Comparison of ENCODE assay signal across 8 cellular contexts in genomic region chr20:63708301-63709148, GRCh38. TPM values are rescaled to one million over a fixed set of nuclear protein-coding genes. Genes with fewer than 3 reads are reported as not detected.
A peak's percentile ranks its signal among the peaks of the same experiment; 100 is the strongest.
DNase-seq lines count a peak whose midpoint lies in the region; ATAC-seq and TF ChIP-seq lines count a peak whose summit lies in the region.

No MANE protein-coding gene starts in this region.

- TF ChIP-seq CTCF in progenitor cell of endocrine pancreas (IDR thresholded peaks at IDR 0.05; ENCODE audit: unreplicated experiment): no peak

- ATAC-seq in HG03039 (IDR thresholded peaks at IDR 0.05; ENCODE audit: unreplicated experiment) (peak; percentile 3), Right ventricle myocardium superior (ENCODE audit: poor library complexity) (no peak), GM18873 (IDR thresholded peaks at IDR 0.05; ENCODE audit: low FRiP score, unreplicated experiment) (no peak)
- ATAC-seq in activated CD8-positive, alpha-beta memory T cell treated with anti-CD3 and anti-CD28 coated beads, Interleukin-2, amount 10 ng/mL, durations not matched to agents 7 days and 5 days: peak; percentile 14

- intact Hi-C loops in Right ventricle myocardium superior (cut with DNase I): no loop called here

- CTCF ChIA-PET in activated CD8-positive, alpha-beta memory T cell treated with anti-CD3 and anti-CD28 coated beads, Interleukin-2, amount 10 ng/mL, durations not matched to agents 7 days and 5 days (lab: Charles Lee): interaction anchor here (0.8 to 3.9 kb wide), 17 partner anchors 11 to 349 kb away, joined by 3 to 31 read pairs (median 7); partner anchors contain the start of genes GMEB2, LIME1, PRPF6 and SAMD10

- H3K36me3 Mint-ChIP-seq in activated CD8-positive, alpha-beta memory T cell treated with anti-CD3 and anti-CD28 coated beads, Interleukin-2, amount 10 ng/mL, durations not matched to agents 7 days and 5 days: peaks cover 54% of the 10 kb centered on the region
- peaks cover 30% of the 10 kb centered on the region for H3K36me3 Mint-ChIP-seq in progenitor cell of endocrine pancreas (ENCODE audit: insufficient read depth)

- peaks cover 54% of the 10 kb centered on the region for H3K4me1 Mint-ChIP-seq in activated CD8-positive, alpha-beta memory T cell treated with anti-CD3 and anti-CD28 coated beads, Interleukin-2, amount 10 ng/mL, durations not matched to agents 7 days and 5 days
- peaks cover 11% of the 10 kb centered on the region for H3K4me1 Mint-ChIP-seq in progenitor cell of endocrine pancreas (ENCODE audit: low read depth)

- DNase-seq in DMS 273 (lab: John Stamatoyannopoulos, UW; ENCODE audit: unreplicated experiment): peak; percentile 59
- DNase-seq in DMS 273 treated with DMSO at 0.1 percent for 48 hours (lab: John Stamatoyannopoulos, UW): no peak
- peak; percentile 43 for DNase-seq in activated CD8-positive, alpha-beta memory T cell treated with anti-CD3 and anti-CD28 coated beads, Interleukin-2, amount 10 ng/mL, durations not matched to agents 7 days and 5 days
- peak; percentile 43 for DNase-seq in Right ventricle myocardium superior
- no peak for DNase-seq in progenitor cell of endocrine pancreas (ENCODE audit: low spot score, unreplicated experiment)
- DNase-seq in NCI-H1694 treated with DMSO at 0.1 percent for 48 hours (lab: John Stamatoyannopoulos, UW): no peak

- H3K27me3 Mint-ChIP-seq in activated CD8-positive, alpha-beta memory T cell treated with anti-CD3 and anti-CD28 coated beads, Interleukin-2, amount 10 ng/mL, durations not matched to agents 7 days and 5 days: no peaks in the 10 kb centered on the region
- H3K27me3 Mint-ChIP-seq in progenitor cell of endocrine pancreas: no peaks in the 10 kb centered on the region

- peak overlapping the region; percentile 77 for H3K27ac Mint-ChIP-seq in activated CD8-positive, alpha-beta memory T cell treated with anti-CD3 and anti-CD28 coated beads, Interleukin-2, amount 10 ng/mL, durations not matched to agents 7 days and 5 days
- peak overlapping the region; percentile 81 for H3K27ac Mint-ChIP-seq in progenitor cell of endocrine pancreas

- no peaks in the 10 kb centered on the region for H3K9me3 Mint-ChIP-seq in activated CD8-positive, alpha-beta memory T cell treated with anti-CD3 and anti-CD28 coated beads, Interleukin-2, amount 10 ng/mL, durations not matched to agents 7 days and 5 days (ENCODE audit: low read depth)
- peaks cover 5% of the 10 kb centered on the region for H3K9me3 Mint-ChIP-seq in progenitor cell of endocrine pancreas (ENCODE audit: low read depth)

- H3K4me3 Mint-ChIP-seq in activated CD8-positive, alpha-beta memory T cell treated with anti-CD3 and anti-CD28 coated beads, Interleukin-2, amount 10 ng/mL, durations not matched to agents 7 days and 5 days: peak overlapping the region; percentile 83
- peak overlapping the region; percentile 77 for H3K4me3 Mint-ChIP-seq in progenitor cell of endocrine pancreas (ENCODE audit: low read depth)

RNA-seq across cellular contexts. Expression of gene ZGPAT, which starts 0.7 kb away (rescaled TPM):
- 10 to 100 TPM; 38.8 to 54.6 TPM for total RNA-seq in activated CD8-positive, alpha-beta memory T cell treated with anti-CD3 and anti-CD28 coated beads, Interleukin-2, amount 10 ng/mL, durations not matched to agents 7 days and 5 days
- total RNA-seq in Right ventricle myocardium superior: 16.0 TPM
- total RNA-seq in progenitor cell of endocrine pancreas: 38.5 and 39.0 TPM in 2 replicates

RNA-seq across cellular contexts. Expression of gene ARFRP1, which starts 0.7 kb away (rescaled TPM):
- total RNA-seq in activated CD8-positive, alpha-beta memory T cell treated with anti-CD3 and anti-CD28 coated beads, Interleukin-2, amount 10 ng/mL, durations not matched to agents 7 days and 5 days: 10 to 100 TPM; 62.6 to 62.7 TPM
- 32.2 TPM for total RNA-seq in Right ventricle myocardium superior
- 51.0 and 53.8 TPM in 2 replicates for total RNA-seq in progenitor cell of endocrine pancreas

RNA-seq across cellular contexts. Expression of gene TNFRSF6B, which starts 12.1 kb away (rescaled TPM):
- not detected for total RNA-seq in activated CD8-positive, alpha-beta memory T cell treated with anti-CD3 and anti-CD28 coated beads, Interleukin-2, amount 10 ng/mL, durations not matched to agents 7 days and 5 days
- total RNA-seq in Right ventricle myocardium superior (0.32 TPM), progenitor cell of endocrine pancreas (not detected in 2 replicates)

RNA-seq across cellular contexts. Expression of gene LIME1, which starts 27.9 kb away (rescaled TPM):
- 100 to 1,000 TPM in 1 of 2 experiments, 10 to 100 TPM in 1; 49.2 to 138 TPM for total RNA-seq in activated CD8-positive, alpha-beta memory T cell treated with anti-CD3 and anti-CD28 coated beads, Interleukin-2, amount 10 ng/mL, durations not matched to agents 7 days and 5 days
- total RNA-seq in Right ventricle myocardium superior: 1.6 TPM
- 17.2 and 21.0 TPM in 2 replicates for total RNA-seq in progenitor cell of endocrine pancreas

RNA-seq across cellular contexts. Expression of gene SLC2A4RG, which starts 31.1 kb away (rescaled TPM):
- total RNA-seq in activated CD8-positive, alpha-beta memory T cell treated with anti-CD3 and anti-CD28 coated beads, Interleukin-2, amount 10 ng/mL, durations not matched to agents 7 days and 5 days: 100 to 1,000 TPM in 1 of 2 experiments, 10 to 100 TPM in 1; 69.9 to 111 TPM
- total RNA-seq in Right ventricle myocardium superior (95.0 TPM), progenitor cell of endocrine pancreas (59.7 and 59.9 TPM in 2 replicates)

Comparison
In these comparisons a context has a peak if more than half of its experiments do, and no peak if none do; other contexts are left out.
1. DNase-seq: peak in DMS 273 (single experiment), activated CD8-positive, alpha-beta memory T cell treated with anti-CD3 and anti-CD28 coated beads, Interleukin-2, amount 10 ng/mL, durations not matched to agents 7 days and 5 days (single experiment) and Right ventricle myocardium superior (single experiment); none in DMS 273 treated with DMSO at 0.1 percent for 48 hours (single experiment), progenitor cell of endocrine pancreas (single experiment) and NCI-H1694 treated with DMSO at 0.1 percent for 48 hours (single experiment).
2. ATAC-seq: peak in HG03039 (single experiment) and activated CD8-positive, alpha-beta memory T cell treated with anti-CD3 and anti-CD28 coated beads, Interleukin-2, amount 10 ng/mL, durations not matched to agents 7 days and 5 days (single experiment); none in Right ventricle myocardium superior (single experiment) and GM18873 (single experiment).